In the genomic region with DNA sequence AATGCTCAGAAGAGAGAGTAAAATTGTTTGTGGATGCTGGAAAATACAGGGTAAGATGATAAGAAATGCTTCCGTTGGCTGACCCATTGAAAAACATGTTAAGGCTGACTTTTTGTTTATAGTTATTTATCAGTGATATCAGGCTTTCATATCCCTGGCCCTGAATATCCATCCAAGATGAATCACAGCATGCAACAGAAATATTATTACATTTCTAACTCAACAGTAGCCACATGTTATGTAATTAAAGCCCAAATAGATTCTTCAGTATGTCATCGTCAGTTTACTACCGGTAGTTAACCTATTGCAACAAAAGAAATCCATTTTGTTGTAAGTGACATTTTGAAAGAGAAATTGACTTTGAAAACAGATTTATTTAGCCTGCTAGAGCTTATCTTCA, we compare ENCODE assay signal across 15 cellular contexts.
DNase-seq lines count a peak whose midpoint lies in the region; ATAC-seq and TF ChIP-seq lines count a peak whose summit lies in the region.
"Had no signal": no experiment of that assay in that cellular context is flagged by ENCODE, and none has a peak within 500 bp of the region (broad histone marks: within the 10 kb centered on the region; RNA-seq: fewer than 3 reads in every experiment).

No MANE protein-coding gene starts in this region.

- H3K27ac ChIP-seq in heart left ventricle (peak overlapping the region in 11 of 12 donors; percentile 1 to 56 (median 34)), coronary artery (peak overlapping the region; percentile 5 to 27), mesodermal cell (ENCODE audit: low read depth, low read length, severe bottlenecking) (peak overlapping the region; percentile 61), aorta (ENCODE audit: low read depth in 1 of 2, low read length in 2 of 2) (no peak overlapping the region)
- H3K27ac ChIP-seq: C4-2B had no signal

- peaks cover 0 to 9% (median 0%) of the 10 kb centered on the region in 12 donors for H3K9me3 ChIP-seq in heart left ventricle
- peaks cover 6% of the 10 kb centered on the region for H3K9me3 ChIP-seq in mesodermal cell (ENCODE audit: control insufficient read depth, low read length)
- peaks cover 5% of the 10 kb centered on the region for H3K9me3 ChIP-seq in aorta (ENCODE audit: control insufficient read depth, low read length)

- no peaks in the 10 kb centered on the region for H3K36me3 ChIP-seq in heart left ventricle
- no peaks in the 10 kb centered on the region for H3K36me3 ChIP-seq in mesodermal cell (ENCODE audit: control insufficient read depth, insufficient read depth, low read length)
- H3K36me3 ChIP-seq in aorta (ENCODE audit: control insufficient read depth in 1 of 2, insufficient read depth in 2 of 2, low read length in 1 of 2): no peaks in the 10 kb centered on the region

- 66 to 72% (median 68%) methylated on average over 3 of the region's 3 CpGs for WGBS in heart left ventricle, 4 donors
- WGBS in mesodermal cell (ENCODE audit: insufficient coverage in 2 of 2), 2 experiments: no CpG with 5 or more reads among the region's 3 CpGs
- WGBS in aorta, 2 donors: 85 to 87% methylated on average over 3 of the region's 3 CpGs

- TF ChIP-seq CTCF in heart left ventricle (IDR thresholded peaks at IDR 0.05) (no peak), coronary artery (IDR thresholded peaks at IDR 0.05) (no peak)

- no peak for TF ChIP-seq POLR2A in heart left ventricle (IDR thresholded peaks at IDR 0.05)

- peaks cover 0 to 31% (median 6%) of the 10 kb centered on the region in 12 donors for H3K4me1 ChIP-seq in heart left ventricle
- H3K4me1 ChIP-seq in mesodermal cell (ENCODE audit: control insufficient read depth, insufficient read depth, low read length, poor library complexity, severe bottlenecking): no peaks in the 10 kb centered on the region
- no peaks in the 10 kb centered on the region for H3K4me1 ChIP-seq in aorta (ENCODE audit: control insufficient read depth in 1 of 2, insufficient read depth in 2 of 2, low read length in 2 of 2)

- intact Hi-C loops in heart left ventricle (cut with DNase I) (loop anchor here in 1 of 10 donors (10.0 kb wide), 1 partner anchor 139 kb away; no protein-coding TSS in a partner anchor), Right ventricle myocardium inferior (cut with DNase I) (no loop called here), aorta (cut with DNase I) (no loop called here)

- DNase-seq in heart left ventricle (no peak), Right ventricle myocardium inferior (ENCODE audit: missing footprints) (no peak), coronary artery (ENCODE audit: low spot score) (no peak), aorta (no peak), GM19240 (ENCODE audit: insufficient read length, low spot score) (no peak), cerebellar cortex (ENCODE audit: low spot score) (no peak)
- DNase-seq in activated CD8-positive, alpha-beta memory T cell treated with anti-CD3 and anti-CD28 coated beads, Interleukin-2, amount 50 U/mL, for 4 hours: no peak
- DNase-seq: HCEC 1CT, NCI-H1417 treated with DMSO at 0.1 percent for 48 hours, NCI-H2029, NCI-H510A, NCI-H82 had no signal

- no peak overlapping the region for H3K4me3 ChIP-seq in heart left ventricle
- H3K4me3 ChIP-seq in coronary artery: no peak overlapping the region
- no peak overlapping the region for H3K4me3 ChIP-seq in mesodermal cell (ENCODE audit: extremely low read depth, insufficient read depth, low read length, poor library complexity, severe bottlenecking)
- no peak overlapping the region for H3K4me3 ChIP-seq in aorta (ENCODE audit: low read length in 2 of 2)
- H3K4me3 ChIP-seq: GM12878 had no signal

- H3K27me3 ChIP-seq in heart left ventricle (no peaks in the 10 kb centered on the region), aorta (ENCODE audit: control insufficient read depth in 1 of 2, insufficient read depth in 2 of 2, low read length in 1 of 2) (no peaks in the 10 kb centered on the region)

- ATAC-seq in heart left ventricle (peak in 1 of 4 donors; percentile 28), Right ventricle myocardium inferior (no peak), aorta (ENCODE audit: low FRiP score) (peak; percentile 28)
- ATAC-seq: GM12878 had no signal

Comparison
In these comparisons a context has a peak if more than half of its experiments do, and no peak if none do; other contexts are left out.
1. H3K27ac ChIP-seq: peak in heart left ventricle (11 of 12), coronary artery (2 of 2) and mesodermal cell (single experiment); none in aorta (0 of 2).